19 cellular contexts compared by ENCODE assay signal in the genomic region with DNA sequence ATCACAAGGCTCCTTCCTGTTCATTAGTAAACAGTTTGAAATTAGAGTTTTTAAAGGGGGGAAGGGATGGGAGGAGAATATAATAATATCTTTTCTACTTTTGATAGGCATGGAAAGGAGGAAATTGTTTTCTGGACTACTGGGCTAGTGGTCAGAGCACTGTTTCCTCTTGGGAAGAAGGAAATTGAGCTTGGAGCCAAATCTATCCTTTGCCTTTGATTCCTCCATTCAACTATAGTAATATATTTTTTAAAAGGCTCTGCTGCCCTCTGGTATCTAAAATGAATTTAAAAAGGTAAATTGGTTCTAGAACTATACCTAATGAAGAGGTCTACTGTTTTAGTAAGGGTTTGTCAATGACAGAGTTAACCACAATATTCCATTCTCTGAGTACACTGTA. TPM values are rescaled to one million over a fixed set of nuclear protein-coding genes. Genes with fewer than 3 reads are reported as not detected.
DNase-seq lines count a peak whose midpoint lies in the region; ATAC-seq and TF ChIP-seq lines count a peak whose summit lies in the region.
"Had no signal": no experiment of that assay in that cellular context is flagged by ENCODE, and none has a peak within 500 bp of the region (broad histone marks: within the 10 kb centered on the region; RNA-seq: fewer than 3 reads in every experiment).

No MANE protein-coding gene starts in this region.

- no peaks in the 10 kb centered on the region for H3K9me3 Mint-ChIP-seq in activated T-cell treated with anti-CD3 and anti-CD28 coated beads, Interleukin-2, amount 50 U/mL, for 24 hours
- H3K9me3 Mint-ChIP-seq in progenitor cell of endocrine pancreas (ENCODE audit: low read depth): no peaks in the 10 kb centered on the region
- H3K9me3 Mint-ChIP-seq: CD4-positive, alpha-beta T cell; GM23338; IgD-negative memory B cell had no signal

- peak overlapping the region; percentile 35 for H3K9ac ChIP-seq in SK-N-MC (ENCODE audit: insufficient read length)

- DNase-seq in activated T-cell treated with anti-CD3 and anti-CD28 coated beads, Interleukin-2, amount 50 U/mL, for 24 hours: no peak
- no peak for DNase-seq in activated T-cell treated with anti-CD3 and anti-CD28 coated beads, Interleukin-2, amount 50 U/mL, for 1 hour
- DNase-seq in SK-N-MC (ENCODE audit: low read depth, low spot score): no peak
- DNase-seq in dermis microvascular lymphatic vessel endothelial cell (ENCODE audit: low read depth in 2 of 2): peak; percentile 36 to 57
- DNase-seq in progenitor cell of endocrine pancreas (ENCODE audit: low spot score, unreplicated experiment): no peak
- no peak for DNase-seq in ureter (ENCODE audit: low spot score)
- DNase-seq: ACHN; BE2C; C1 segment of cervical spinal cord; Calu3; CD4-positive, alpha-beta T cell; DMS79 treated with DMSO at 0.1 percent for 48 hours; GF-D8; HCEC 1CT had no signal

- H3K9me3 ChIP-seq in SK-N-MC (ENCODE audit: low read depth, low read length): no peaks in the 10 kb centered on the region
- H3K9me3 ChIP-seq: BE2C had no signal

- TF ChIP-seq CTCF in progenitor cell of endocrine pancreas (IDR thresholded peaks at IDR 0.05; ENCODE audit: unreplicated experiment): no peak

- H3K27me3 Mint-ChIP-seq in activated T-cell treated with anti-CD3 and anti-CD28 coated beads, Interleukin-2, amount 50 U/mL, for 24 hours: no peaks in the 10 kb centered on the region
- H3K27me3 Mint-ChIP-seq in progenitor cell of endocrine pancreas: no peaks in the 10 kb centered on the region
- H3K27me3 Mint-ChIP-seq: CD4-positive, alpha-beta T cell; IgD-negative memory B cell had no signal

- H3K4me3 ChIP-seq in SK-N-MC: no peak overlapping the region
- H3K4me3 ChIP-seq: GM23338 had no signal

- peaks cover 64% of the 10 kb centered on the region for H3K36me3 ChIP-seq in SK-N-MC (ENCODE audit: insufficient read depth, low read length)

- no peak overlapping the region for H3K27ac ChIP-seq in SK-N-MC

- H3K27ac Mint-ChIP-seq in activated T-cell treated with anti-CD3 and anti-CD28 coated beads, Interleukin-2, amount 50 U/mL, for 24 hours: peak overlapping the region; percentile 33
- peak overlapping the region; percentile 35 for H3K27ac Mint-ChIP-seq in progenitor cell of endocrine pancreas
- H3K27ac Mint-ChIP-seq: CD4-positive, alpha-beta T cell; GM23338; IgD-negative memory B cell had no signal

- peaks cover 23% of the 10 kb centered on the region for H3K4me1 Mint-ChIP-seq in activated T-cell treated with anti-CD3 and anti-CD28 coated beads, Interleukin-2, amount 50 U/mL, for 24 hours (ENCODE audit: low read depth)
- H3K4me1 Mint-ChIP-seq in progenitor cell of endocrine pancreas (ENCODE audit: low read depth): peaks cover 6% of the 10 kb centered on the region

- H3K36me3 Mint-ChIP-seq in activated T-cell treated with anti-CD3 and anti-CD28 coated beads, Interleukin-2, amount 50 U/mL, for 24 hours (ENCODE audit: low read depth): peaks cover 77% of the 10 kb centered on the region
- peaks cover 26% of the 10 kb centered on the region for H3K36me3 Mint-ChIP-seq in progenitor cell of endocrine pancreas (ENCODE audit: insufficient read depth)

- ATAC-seq in HG03439 (IDR thresholded peaks at IDR 0.05; ENCODE audit: unreplicated experiment) (no peak), HG03175 (IDR thresholded peaks at IDR 0.05; ENCODE audit: unreplicated experiment) (no peak)
- ATAC-seq: GM23338, HepG2 had no signal

- no peak overlapping the region for H3K4me3 Mint-ChIP-seq in activated T-cell treated with anti-CD3 and anti-CD28 coated beads, Interleukin-2, amount 50 U/mL, for 24 hours
- no peak overlapping the region for H3K4me3 Mint-ChIP-seq in progenitor cell of endocrine pancreas (ENCODE audit: low read depth)
- H3K4me3 Mint-ChIP-seq: CD4-positive, alpha-beta T cell; GM23338; IgD-negative memory B cell had no signal

RNA-seq across cellular contexts. Expression of gene IARS2, which starts 5.9 kb away (rescaled TPM):
- 89.5 and 93.7 TPM in 2 replicates for total RNA-seq in dermis microvascular lymphatic vessel endothelial cell
- 60.7 and 64.7 TPM in 2 replicates for total RNA-seq in progenitor cell of endocrine pancreas
- 53.2 TPM for total RNA-seq in ureter

RNA-seq across cellular contexts. Expression of gene BPNT1, which starts 10.2 kb away (rescaled TPM):
- 25.9 and 28.4 TPM in 2 replicates for total RNA-seq in dermis microvascular lymphatic vessel endothelial cell
- 27.1 and 27.6 TPM in 2 replicates for total RNA-seq in progenitor cell of endocrine pancreas
- total RNA-seq in ureter: 25.5 TPM

RNA-seq across cellular contexts. Expression of gene EPRS1, which starts 53.5 kb away (rescaled TPM):
- total RNA-seq in dermis microvascular lymphatic vessel endothelial cell (60.9 and 109 TPM in 2 replicates), progenitor cell of endocrine pancreas (103 TPM in 2 replicates), ureter (164 TPM)

Comparison
In these comparisons a context has a peak if more than half of its experiments do, and no peak if none do; other contexts are left out.
1. DNase-seq: peak in dermis microvascular lymphatic vessel endothelial cell (2 of 2); none in activated T-cell treated with anti-CD3 and anti-CD28 coated beads, Interleukin-2, amount 50 U/mL, for 24 hours (single experiment), activated T-cell treated with anti-CD3 and anti-CD28 coated beads, Interleukin-2, amount 50 U/mL, for 1 hour (single experiment), SK-N-MC (single experiment), progenitor cell of endocrine pancreas (single experiment) and ureter (single experiment).